Comparison of ENCODE assay signal across 32 cellular contexts in genomic region chr3:173225351-173225750, GRCh38.
"Had no signal": no experiment of that assay in that cellular context is flagged by ENCODE, and none has a peak within 500 bp of the region (broad histone marks: within the 10 kb centered on the region; RNA-seq: fewer than 3 reads in every experiment).

No MANE protein-coding gene starts in this region.

- H3K27me3 Mint-ChIP-seq: activated CD4-positive, alpha-beta memory T cell treated with anti-CD3 and anti-CD28 coated beads, Interleukin-2, amount 10 ng/mL, durations not matched to agents 7 days and 5 days; activated CD4-positive, alpha-beta T cell treated with anti-CD3 and anti-CD28 coated beads, Interleukin-2, amount 10 ng/mL, durations not matched to agents 7 days and 5 days; activated naive CD4-positive, alpha-beta T cell treated with anti-CD3 and anti-CD28 coated beads, Interleukin-2, amount 10 ng/mL, durations not matched to agents 7 days and 5 days; activated naive CD8-positive, alpha-beta T cell treated with anti-CD3 and anti-CD28 coated beads, Interleukin-2, amount 10 ng/mL, durations not matched to agents 7 days and 5 days; activated T-cell treated with anti-CD3 and anti-CD28 coated beads, Interleukin-2, amount 50 U/mL, for 24 hours; brain; dendritic cell treated with granulocyte-macrophage colony-stimulating factor and Interleukin-4, amounts not matched to agents 40 ng/mL and 50 ng/mL, for 4 days had no signal

- DNase-seq: activated CD4-positive, alpha-beta memory T cell treated with anti-CD3 and anti-CD28 coated beads, Interleukin-2, amount 10 ng/mL, durations not matched to agents 7 days and 5 days; activated CD4-positive, alpha-beta T cell treated with anti-CD3 and anti-CD28 coated beads for 1 hour; activated CD4-positive, alpha-beta T cell treated with anti-CD3 and anti-CD28 coated beads for 4 hours; activated CD4-positive, alpha-beta T cell treated with anti-CD3 and anti-CD28 coated beads, Interleukin-2, amount 10 ng/mL, durations not matched to agents 7 days and 5 days; activated CD4-positive, alpha-beta T cell treated with anti-CD3 and anti-CD28 coated beads, Interleukin-2, amount 50 U/mL, for 4 hours; activated CD8-positive, alpha-beta memory T cell treated with anti-CD3 and anti-CD28 coated beads, Interleukin-2, amount 50 U/mL, for 48 hours; activated gamma-delta T cell; activated naive CD4-positive, alpha-beta T cell; activated naive CD4-positive, alpha-beta T cell treated with anti-CD3 and anti-CD28 coated beads, Interleukin-2, amount 10 ng/mL, durations not matched to agents 7 days and 5 days; activated naive CD8-positive, alpha-beta T cell treated with anti-CD3 and anti-CD28 coated beads, Interleukin-2, amount 10 ng/mL, durations not matched to agents 7 days and 5 days; activated T-cell treated with anti-CD3 and anti-CD28 coated beads for 4 hours; activated T-cell treated with anti-CD3 and anti-CD28 coated beads, Interleukin-2, amount 50 U/mL, for 24 hours; activated T-cell treated with anti-CD3 and anti-CD28 coated beads, Interleukin-2, amount 50 U/mL, for 72 hours; central memory CD4-positive, alpha-beta T cell; cerebellar nuclear complex; dorsolateral prefrontal cortex; effector memory CD4-positive, alpha-beta T cell; endodermal cell; erythroblast; foreskin keratinocyte; gastrocnemius medialis; T-helper 2 cell had no signal

- H3K27ac Mint-ChIP-seq: activated CD4-positive, alpha-beta memory T cell treated with anti-CD3 and anti-CD28 coated beads, Interleukin-2, amount 10 ng/mL, durations not matched to agents 7 days and 5 days; activated CD4-positive, alpha-beta T cell treated with anti-CD3 and anti-CD28 coated beads, Interleukin-2, amount 10 ng/mL, durations not matched to agents 7 days and 5 days; activated naive CD4-positive, alpha-beta T cell treated with anti-CD3 and anti-CD28 coated beads, Interleukin-2, amount 10 ng/mL, durations not matched to agents 7 days and 5 days; activated naive CD4-positive, alpha-beta T cell treated with anti-CD3 and anti-CD28 coated beads, Interleukin-2, amount 50 U/mL, for 72 hours; activated naive CD8-positive, alpha-beta T cell treated with anti-CD3 and anti-CD28 coated beads, Interleukin-2, amount 10 ng/mL, durations not matched to agents 7 days and 5 days; activated T-cell treated with anti-CD3 and anti-CD28 coated beads, Interleukin-2, amount 50 U/mL, for 24 hours; activated T-cell treated with anti-CD3 and anti-CD28 coated beads, Interleukin-2, amount 50 U/mL, for 72 hours; brain; dendritic cell treated with granulocyte-macrophage colony-stimulating factor and Interleukin-4, amounts not matched to agents 40 ng/mL and 50 ng/mL, for 4 days; endodermal cell; WTC11 had no signal

- H3K27ac ChIP-seq: ascending aorta, breast epithelium, cardiac muscle cell, coronary artery, dorsolateral prefrontal cortex, esophagus muscularis mucosa, foreskin keratinocyte, gastrocnemius medialis, VCaP had no signal

- ATAC-seq: activated naive CD4-positive, alpha-beta T cell treated with anti-CD3 and anti-CD28 coated beads, Interleukin-2, amount 50 U/mL, for 72 hours; activated T-cell treated with anti-CD3 and anti-CD28 coated beads, Interleukin-2, amount 50 U/mL, for 72 hours; foreskin keratinocyte; gastrocnemius medialis; WTC11 had no signal

- H3K27me3 ChIP-seq: ascending aorta, breast epithelium, cardiac muscle cell, dorsolateral prefrontal cortex, esophagus muscularis mucosa, foreskin keratinocyte, gastrocnemius medialis had no signal

- H3K36me3 Mint-ChIP-seq: activated naive CD4-positive, alpha-beta T cell treated with anti-CD3 and anti-CD28 coated beads, Interleukin-2, amount 10 ng/mL, durations not matched to agents 7 days and 5 days; activated naive CD4-positive, alpha-beta T cell treated with anti-CD3 and anti-CD28 coated beads, Interleukin-2, amount 50 U/mL, for 72 hours; activated naive CD8-positive, alpha-beta T cell treated with anti-CD3 and anti-CD28 coated beads, Interleukin-2, amount 10 ng/mL, durations not matched to agents 7 days and 5 days; brain had no signal

- H3K36me3 ChIP-seq: ascending aorta, breast epithelium, cardiac muscle cell, esophagus muscularis mucosa, gastrocnemius medialis had no signal

- H3K4me3 ChIP-seq: ascending aorta, breast epithelium, cardiac muscle cell, coronary artery, dorsolateral prefrontal cortex, esophagus muscularis mucosa, gastrocnemius medialis had no signal

- H3K4me3 Mint-ChIP-seq: activated CD4-positive, alpha-beta memory T cell treated with anti-CD3 and anti-CD28 coated beads, Interleukin-2, amount 10 ng/mL, durations not matched to agents 7 days and 5 days; activated CD4-positive, alpha-beta T cell treated with anti-CD3 and anti-CD28 coated beads, Interleukin-2, amount 10 ng/mL, durations not matched to agents 7 days and 5 days; activated naive CD4-positive, alpha-beta T cell treated with anti-CD3 and anti-CD28 coated beads, Interleukin-2, amount 10 ng/mL, durations not matched to agents 7 days and 5 days; activated naive CD8-positive, alpha-beta T cell treated with anti-CD3 and anti-CD28 coated beads, Interleukin-2, amount 10 ng/mL, durations not matched to agents 7 days and 5 days; activated T-cell treated with anti-CD3 and anti-CD28 coated beads, Interleukin-2, amount 50 U/mL, for 24 hours; activated T-cell treated with anti-CD3 and anti-CD28 coated beads, Interleukin-2, amount 50 U/mL, for 72 hours; brain; dendritic cell treated with granulocyte-macrophage colony-stimulating factor and Interleukin-4, amounts not matched to agents 40 ng/mL and 50 ng/mL, for 4 days; endodermal cell; WTC11 had no signal

- H3K9me3 Mint-ChIP-seq: activated CD4-positive, alpha-beta memory T cell treated with anti-CD3 and anti-CD28 coated beads, Interleukin-2, amount 10 ng/mL, durations not matched to agents 7 days and 5 days; activated CD4-positive, alpha-beta T cell treated with anti-CD3 and anti-CD28 coated beads, Interleukin-2, amount 10 ng/mL, durations not matched to agents 7 days and 5 days; activated naive CD4-positive, alpha-beta T cell treated with anti-CD3 and anti-CD28 coated beads, Interleukin-2, amount 10 ng/mL, durations not matched to agents 7 days and 5 days; activated naive CD8-positive, alpha-beta T cell treated with anti-CD3 and anti-CD28 coated beads, Interleukin-2, amount 10 ng/mL, durations not matched to agents 7 days and 5 days; activated T-cell treated with anti-CD3 and anti-CD28 coated beads, Interleukin-2, amount 50 U/mL, for 72 hours had no signal

- H3K4me1 Mint-ChIP-seq: activated CD4-positive, alpha-beta memory T cell treated with anti-CD3 and anti-CD28 coated beads, Interleukin-2, amount 10 ng/mL, durations not matched to agents 7 days and 5 days; activated CD4-positive, alpha-beta T cell treated with anti-CD3 and anti-CD28 coated beads, Interleukin-2, amount 10 ng/mL, durations not matched to agents 7 days and 5 days; activated naive CD4-positive, alpha-beta T cell treated with anti-CD3 and anti-CD28 coated beads, Interleukin-2, amount 10 ng/mL, durations not matched to agents 7 days and 5 days; activated naive CD8-positive, alpha-beta T cell treated with anti-CD3 and anti-CD28 coated beads, Interleukin-2, amount 10 ng/mL, durations not matched to agents 7 days and 5 days; brain had no signal

- H3K4me1 ChIP-seq: ascending aorta, breast epithelium, esophagus muscularis mucosa, foreskin keratinocyte, gastrocnemius medialis had no signal
